Comparison of ENCODE assay signal across 1 cellular context in genomic region chr11:11618973-11619435, GRCh38.
TF ChIP-seq lines count a peak whose summit lies in the region.

No MANE protein-coding gene starts in this region.

TF ChIP-seq in WTC11, 78 proteins besides CTCF, POLR2A, EP300 and RAD21 (continued from another document):
- no peak for TF ChIP-seq ZNF138 (CRISPR knock-in tag; conservative IDR thresholded peaks at IDR 0.05)
- no peak for TF ChIP-seq ZMAT4 (CRISPR knock-in tag; IDR thresholded peaks at IDR 0.05)
